Comparison of ENCODE assay signal across 8 cellular contexts in the genomic region with DNA sequence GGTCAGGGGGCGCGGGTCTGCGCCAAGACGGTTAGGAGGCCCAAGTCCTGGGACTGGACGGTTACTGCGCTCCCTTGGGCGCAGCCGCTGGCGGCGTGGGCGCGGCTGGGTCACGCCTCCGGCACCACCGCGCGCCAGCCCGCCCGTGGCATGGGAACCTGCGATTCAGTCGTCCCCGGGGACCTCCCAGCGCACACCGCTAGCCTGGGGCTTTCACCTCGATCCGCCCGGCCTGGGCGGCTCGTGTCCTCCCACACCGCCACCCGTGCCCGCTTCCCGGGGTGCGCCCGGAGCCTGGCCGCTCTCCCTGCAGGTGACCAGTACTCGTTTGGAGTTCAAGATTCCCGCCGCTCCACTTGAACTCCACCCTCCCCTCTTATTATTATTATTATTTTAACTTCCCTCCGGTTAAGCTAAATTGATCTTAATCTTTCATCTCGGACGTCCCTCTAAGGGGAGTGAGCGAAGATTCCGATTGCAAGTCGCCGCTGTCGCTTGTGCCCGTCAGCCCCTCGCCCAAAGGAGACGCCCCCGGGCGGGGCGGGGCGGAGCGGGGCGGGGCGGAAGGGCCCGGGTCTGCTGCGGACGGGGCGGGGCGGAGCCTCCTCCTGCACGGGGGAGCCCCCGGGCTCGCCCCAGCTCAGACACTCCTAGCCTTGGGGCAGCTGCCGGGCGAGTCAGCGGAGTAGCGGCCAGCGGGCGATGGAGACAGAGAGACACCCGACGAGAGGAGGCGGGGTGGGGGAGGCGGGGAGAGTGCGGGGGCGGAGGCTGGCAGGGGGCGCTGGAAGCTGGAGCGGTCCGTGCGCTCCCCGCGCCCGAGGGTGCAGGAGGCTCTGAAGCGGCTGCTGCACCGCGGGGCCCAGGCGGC. TPM values are rescaled to one million over a fixed set of nuclear protein-coding genes. Genes with fewer than 3 reads are reported as not detected.
DNase-seq lines count a peak whose midpoint lies in the region; ATAC-seq and TF ChIP-seq lines count a peak whose summit lies in the region.

A gene with protein sequence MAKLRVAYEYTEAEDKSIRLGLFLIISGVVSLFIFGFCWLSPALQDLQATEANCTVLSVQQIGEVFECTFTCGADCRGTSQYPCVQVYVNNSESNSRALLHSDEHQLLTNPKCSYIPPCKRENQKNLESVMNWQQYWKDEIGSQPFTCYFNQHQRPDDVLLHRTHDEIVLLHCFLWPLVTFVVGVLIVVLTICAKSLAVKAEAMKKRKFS (plus strand): TSS at position 643 of the 871 bp plus-strand sequence. CDS start 445 bp downstream, outside the sequence.

- DNase-seq in AG08395 (ENCODE audit: low spot score) (peak; percentile 35), NCI-H524 (lab: John Stamatoyannopoulos, UW) (peak; percentile 43 to 71), mesothelial cell of epicardium (ENCODE audit: low spot score in 2 of 2, unreplicated experiment in 2 of 2) (peak; percentile 62 to 80)
- peak; percentile 64 for DNase-seq in activated CD8-positive, alpha-beta T cell treated with anti-CD3 and anti-CD28 coated beads, Interleukin-2, amount 10 ng/mL, durations not matched to agents 7 days and 5 days
- DNase-seq in effector CD8-positive, alpha-beta T cell (lab: John Stamatoyannopoulos, UW), result peak; percentile 70
- DNase-seq in stimulated activated CD8-positive, alpha-beta memory T cell treated with anti-CD3 and anti-CD28 coated beads, Interleukin-2, amount 100 ng/mL, for 48 hours (ENCODE audit: low read depth in 2 of 2), result peak; percentile 68 to 72

- peak within 1 kb of the TSS; percentile 74 for H3K27ac Mint-ChIP-seq in activated CD8-positive, alpha-beta T cell treated with anti-CD3 and anti-CD28 coated beads, Interleukin-2, amount 10 ng/mL, durations not matched to agents 7 days and 5 days
- H3K27ac Mint-ChIP-seq in mesothelial cell of epicardium, result peak within 1 kb of the TSS; percentile 89

- H3K4me1 Mint-ChIP-seq in activated CD8-positive, alpha-beta T cell treated with anti-CD3 and anti-CD28 coated beads, Interleukin-2, amount 10 ng/mL, durations not matched to agents 7 days and 5 days (ENCODE audit: low read depth), result peaks cover 20% of the 10 kb centered on the region
- peaks cover 23% of the 10 kb centered on the region for H3K4me1 Mint-ChIP-seq in mesothelial cell of epicardium

- peaks cover 25% of the 10 kb centered on the region for H3K27me3 Mint-ChIP-seq in activated CD8-positive, alpha-beta T cell treated with anti-CD3 and anti-CD28 coated beads, Interleukin-2, amount 10 ng/mL, durations not matched to agents 7 days and 5 days (ENCODE audit: low read depth)
- peaks cover 20% of the 10 kb centered on the region for H3K27me3 Mint-ChIP-seq in mesothelial cell of epicardium (ENCODE audit: low read depth)

- H3K9me3 Mint-ChIP-seq in activated CD8-positive, alpha-beta T cell treated with anti-CD3 and anti-CD28 coated beads, Interleukin-2, amount 10 ng/mL, durations not matched to agents 7 days and 5 days (ENCODE audit: insufficient read depth), result no peaks in the 10 kb centered on the region
- H3K9me3 Mint-ChIP-seq in mesothelial cell of epicardium, result no peaks in the 10 kb centered on the region

- peak; percentile 83 for ATAC-seq in GM19035 (IDR thresholded peaks at IDR 0.05; ENCODE audit: unreplicated experiment)
- peak; percentile 90 for ATAC-seq in HG03196 (IDR thresholded peaks at IDR 0.05; ENCODE audit: unreplicated experiment)
- peak; percentile 80 for ATAC-seq in activated CD8-positive, alpha-beta T cell treated with anti-CD3 and anti-CD28 coated beads, Interleukin-2, amount 10 ng/mL, durations not matched to agents 7 days and 5 days

- H3K36me3 Mint-ChIP-seq in activated CD8-positive, alpha-beta T cell treated with anti-CD3 and anti-CD28 coated beads, Interleukin-2, amount 10 ng/mL, durations not matched to agents 7 days and 5 days (ENCODE audit: low read depth), result no peaks in the 10 kb centered on the region
- H3K36me3 Mint-ChIP-seq in mesothelial cell of epicardium, result no peaks in the 10 kb centered on the region

- peak within 1 kb of the TSS; percentile 87 for H3K4me3 Mint-ChIP-seq in activated CD8-positive, alpha-beta T cell treated with anti-CD3 and anti-CD28 coated beads, Interleukin-2, amount 10 ng/mL, durations not matched to agents 7 days and 5 days
- H3K4me3 Mint-ChIP-seq in mesothelial cell of epicardium, result peak within 1 kb of the TSS; percentile 95

- CTCF ChIA-PET in activated CD8-positive, alpha-beta T cell treated with anti-CD3 and anti-CD28 coated beads, Interleukin-2, amount 10 ng/mL, durations not matched to agents 7 days and 5 days (lab: Charles Lee), result interaction anchor here (0.8 to 1.5 kb wide), 3 partner anchors 8 to 34 kb away, joined by 3 to 4 read pairs (median 3); no protein-coding TSS in a partner anchor

- POLR2A ChIA-PET in activated CD8-positive, alpha-beta T cell treated with anti-CD3 and anti-CD28 coated beads, Interleukin-2, amount 10 ng/mL, durations not matched to agents 7 days and 5 days (lab: Charles Lee), result interaction anchor here (1.0 kb wide), 1 partner anchor 11 kb away, joined by 3 read pairs; no protein-coding TSS in a partner anchor

- TF ChIP-seq CTCF in mesothelial cell of epicardium (IDR thresholded peaks at IDR 0.05; ENCODE audit: unreplicated experiment), result no peak

RNA-seq across cellular contexts. Expression of the gene that starts here (rescaled TPM):
- total RNA-seq in activated CD8-positive, alpha-beta T cell treated with anti-CD3 and anti-CD28 coated beads, Interleukin-2, amount 10 ng/mL, durations not matched to agents 7 days and 5 days, result under 1 TPM; 0.34 to 0.60 TPM
- total RNA-seq in mesothelial cell of epicardium, result 14.1 to 15.7 TPM (median 15.4 TPM) in 3 replicates

Comparison
In these comparisons a context has a peak if more than half of its experiments do, and no peak if none do; other contexts are left out.
1. Peak in every context shown above with its lines: DNase-seq and ATAC-seq.
2. Peak in DNase-seq and ATAC-seq in activated CD8-positive, alpha-beta T cell treated with anti-CD3 and anti-CD28 coated beads, Interleukin-2, amount 10 ng/mL, durations not matched to agents 7 days and 5 days; RNA of the gene not detected or under 1 TPM.